In the genomic region with DNA sequence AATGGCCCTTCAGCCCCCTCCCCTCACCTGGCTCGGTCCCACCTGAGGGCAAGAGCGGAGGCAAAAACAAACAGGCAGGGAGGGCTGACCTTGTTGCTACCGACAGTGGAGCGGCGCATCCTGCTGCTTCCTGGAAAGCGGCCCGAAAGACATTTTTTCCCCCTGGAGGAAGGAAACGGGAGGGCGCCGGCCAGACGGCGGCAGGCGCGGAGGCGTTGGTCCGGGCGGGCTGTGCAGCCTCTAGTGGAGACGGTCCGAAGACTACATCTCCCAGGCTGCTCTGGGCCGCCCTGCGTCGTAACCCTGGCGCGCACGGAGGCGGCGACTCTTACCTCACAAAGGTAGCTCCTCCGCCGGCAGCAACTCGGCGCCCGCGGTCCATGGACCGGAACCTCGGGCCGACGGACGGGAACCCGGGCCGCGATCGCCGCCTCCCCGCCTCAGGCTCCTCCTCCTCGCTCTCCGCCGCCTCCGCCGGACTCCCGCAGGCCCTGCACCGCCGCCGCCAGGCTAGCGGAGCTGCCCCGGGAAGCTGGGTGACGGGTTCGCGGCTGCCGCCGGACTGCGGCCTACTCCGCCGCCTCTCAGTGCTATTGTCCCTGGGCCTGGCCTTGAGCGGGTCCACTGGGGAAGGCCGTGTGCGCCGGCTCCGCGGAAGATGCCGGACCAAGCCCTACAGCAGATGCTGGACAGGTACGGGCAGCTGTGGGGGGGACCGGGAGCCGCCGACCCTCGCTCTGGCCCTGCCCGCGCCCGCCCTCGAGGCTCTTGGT, we compare ENCODE assay signal across 8 cellular contexts. TPM values are rescaled to one million over a fixed set of nuclear protein-coding genes. Genes with fewer than 3 reads are reported as not detected.
A peak's percentile ranks its signal among the peaks of the same experiment; 100 is the strongest.
DNase-seq lines count a peak whose midpoint lies in the region; FAIRE-seq and TF ChIP-seq lines count a peak whose summit lies in the region.

TSS of gene CPEB3 (minus strand) at position 242 of the 773 bp plus-strand sequence. CDS start 50,728 bp downstream, outside the sequence.
A gene with protein sequence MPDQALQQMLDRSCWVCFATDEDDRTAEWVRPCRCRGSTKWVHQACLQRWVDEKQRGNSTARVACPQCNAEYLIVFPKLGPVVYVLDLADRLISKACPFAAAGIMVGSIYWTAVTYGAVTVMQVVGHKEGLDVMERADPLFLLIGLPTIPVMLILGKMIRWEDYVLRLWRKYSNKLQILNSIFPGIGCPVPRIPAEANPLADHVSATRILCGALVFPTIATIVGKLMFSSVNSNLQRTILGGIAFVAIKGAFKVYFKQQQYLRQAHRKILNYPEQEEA (plus strand): TSS at position 331 of the 773 bp plus-strand sequence. CDS start 328 bp downstream, at position 659.

- H3K4ac ChIP-seq in H1 (replicated peaks; ENCODE audit: insufficient read length, low read depth, low read length) = peak within 1 kb of the TSS; percentile 59
- peak within 1 kb of the TSS; percentile 73 for H3K4ac ChIP-seq in mesendoderm (ENCODE audit: low read depth, low read length)

- H4K8ac ChIP-seq in H1 (ENCODE audit: extremely low read depth, insufficient read depth, low read length) = peak within 1 kb of the TSS; percentile 81; the same call in 1 of the 2 replicates
- no peak within 1 kb of the TSS for H4K8ac ChIP-seq in mesendoderm (ENCODE audit: low read depth, low read length)

- H3K23me2 ChIP-seq in H1 (ENCODE audit: low read depth, low read length) = peaks cover 5% of the 10 kb centered on the region; the same call in 1 of the 2 replicates

- H3K56ac ChIP-seq in H1 (replicated peaks; ENCODE audit: insufficient read length, low read depth, low read length) (peak within 1 kb of the TSS; percentile 25), mesendoderm (ENCODE audit: low read length) (peak within 1 kb of the TSS; percentile 96)

- H4K5ac ChIP-seq in H1 (ENCODE audit: insufficient read length, low read depth, low read length) (peak within 1 kb of the TSS; percentile 58), mesendoderm (ENCODE audit: low read length) (no peak within 1 kb of the TSS)

- H3K4me1 ChIP-seq in H1 (replicated peaks in 1 of 4; ENCODE audit: control insufficient read depth in 3 of 4, insufficient read depth in 4 of 4, low read length in 3 of 4) (no peaks in the 10 kb centered on the region; a peak in 2 of 7 replicates), mesendoderm (ENCODE audit: control insufficient read depth, low read depth, low read length) (no peaks in the 10 kb centered on the region)

- H2BK5ac ChIP-seq in H1 (ENCODE audit: low read depth, low read length) (peak within 1 kb of the TSS; percentile 69; the same call in 1 of the 2 replicates), mesendoderm (ENCODE audit: low read length) (peak within 1 kb of the TSS; percentile 63)

- no peak within 1 kb of the TSS for H2BK20ac ChIP-seq in H1 (ENCODE audit: low read length)

- TF ChIP-seq RAD21 in H1 (IDR thresholded peaks at IDR 0.05 in 1 of 2, conservative IDR thresholded peaks at IDR 0.05 in 1 of 2; ENCODE audit: low read depth in 2 of 2, low read length in 2 of 2) = peak; percentile 60 to 62

- TF ChIP-seq POLR2A in H1 (IDR thresholded peaks at IDR 0.05; ENCODE audit: control extremely low read depth in 1 of 2, low read depth in 2 of 2, low read length in 2 of 2) = peak in 1 of 2 experiments; percentile 77; a peak in 2 of 3 replicates

- H3K79me2 ChIP-seq in H1 (ENCODE audit: control insufficient read depth in 1 of 2, insufficient read depth in 2 of 2, low read length in 2 of 2) (peaks cover 7 to 50% of the 10 kb centered on the region in 2 experiments; a peak in 3 of 4 replicates), mesendoderm (ENCODE audit: control insufficient read depth, insufficient read depth, low read length) (peaks cover 36% of the 10 kb centered on the region)

- H3K27me3 ChIP-seq in H1 (replicated peaks in 1 of 4; ENCODE audit: control insufficient read depth in 3 of 4, extremely low read depth in 1 of 4, insufficient read depth in 3 of 4, low read length in 3 of 4) (no peaks in the 10 kb centered on the region), mesendoderm (ENCODE audit: insufficient read depth, low read length, poor library complexity) (no peaks in the 10 kb centered on the region)

- TF ChIP-seq EP300 in H1 (IDR thresholded peaks at IDR 0.05; ENCODE audit: borderline replicate concordance in 1 of 2, low read depth in 2 of 2, low read length in 2 of 2) = no peak

- H3K79me1 ChIP-seq in H1 (ENCODE audit: low read depth, low read length) (no peaks in the 10 kb centered on the region; the same call in none of the 2 replicates), mesendoderm (ENCODE audit: low read length) (peaks cover 6% of the 10 kb centered on the region)

- H3K23ac ChIP-seq in H1 (ENCODE audit: insufficient read length) (no peak within 1 kb of the TSS), mesendoderm (ENCODE audit: low read length) (peak within 1 kb of the TSS; percentile 98)

- H3K9me3 ChIP-seq in H1 (ENCODE audit: insufficient read depth in 2 of 2, low read depth in 1 of 2, low read length in 1 of 2) = no peaks in the 10 kb centered on the region

- DNase-seq in COR-L47 (lab: John Stamatoyannopoulos, UW) (peak; percentile 87), GM20000 (ENCODE audit: low spot score) (peak; percentile 95), HT-29 (ENCODE audit: low spot score) (peak; percentile 96), H1 (ENCODE audit: low read depth in 1 of 2, low spot score in 2 of 2) (peak; percentile 93 to 94), mesendoderm (peak; percentile 99)
- peak; percentile 90 for DNase-seq in NK-92 treated with Interleukin-12 subunit alpha and Interleukin-12 subunit beta, amount 100 ng/mL, for 24 hours (lab: John Stamatoyannopoulos, UW)
- DNase-seq in activated CD8-positive, alpha-beta memory T cell treated with anti-CD3 and anti-CD28 coated beads for 48 hours (ENCODE audit: low read depth in 2 of 3, low spot score in 2 of 3) = peak; percentile 72 to 86 (median 78)
- DNase-seq in stimulated activated CD8-positive, alpha-beta memory T cell treated with anti-CD3 and anti-CD28 coated beads, Interleukin-15, amount 100 ng/mL, for 1 hour (ENCODE audit: low read depth) = peak; percentile 73

- CTCF ChIA-PET in H1 (lab: Charles Lee; ENCODE audit: partially characterized antibody) = interaction anchor here (0.6 to 4.9 kb wide), 23 partner anchors 8 to 498 kb away, joined by 3 to 52 read pairs (median 5); no protein-coding TSS in a partner anchor

- 1% methylated on average over 48 of the region's 79 CpGs; no CpG with 5 or more reads in 1 of the 2 experiments for WGBS in H1 (ENCODE audit: extremely low coverage in 1 of 2, insufficient coverage in 1 of 2, insufficient read length in 1 of 2, insufficient replicate concordance in 2 of 2, low coverage in 1 of 2, low lambda C conversion rate in 2 of 2, missing lambda C conversion rate in 1 of 2), 2 experiments
- no CpG with 5 or more reads among the region's 79 CpGs for WGBS in mesendoderm (ENCODE audit: extremely low coverage, insufficient coverage, low lambda C conversion rate)

- H2AK5ac ChIP-seq in H1 (ENCODE audit: low read depth, low read length) (no peak within 1 kb of the TSS), mesendoderm (ENCODE audit: low read length) (no peak within 1 kb of the TSS)

- TF ChIP-seq CTCF in GM20000 (IDR thresholded peaks at IDR 0.05; ENCODE audit: extremely low read depth, missing control alignments) (no peak), H1 (IDR thresholded peaks at IDR 0.05; ENCODE audit: control extremely low read depth in 1 of 3, insufficient read depth in 1 of 3, low read depth in 1 of 3, low read length in 3 of 3) (peak; percentile 52 to 77 (median 72))

- no peak within 1 kb of the TSS for H4K91ac ChIP-seq in H1 (replicated peaks; ENCODE audit: insufficient read length, low read length)

- peak within 1 kb of the TSS; percentile 56 for H3K27ac ChIP-seq in H1 (ENCODE audit: low read depth, low read length)
- H3K27ac ChIP-seq in mesendoderm (ENCODE audit: low read depth, low read length) = peak within 1 kb of the TSS; percentile 79

- peak within 1 kb of the TSS; percentile 72 to 99 (median 87) for H3K4me3 ChIP-seq in H1 (ENCODE audit: extremely low read depth in 1 of 4, insufficient read depth in 2 of 4, low read depth in 3 of 4, low read length in 4 of 4)
- H3K4me3 ChIP-seq in mesendoderm (ENCODE audit: low read length) = peak within 1 kb of the TSS; percentile 96

- no peak for FAIRE-seq in H1 (lab: Jason Lieb, UNC)

- H3K4me2 ChIP-seq in H1 (ENCODE audit: insufficient read depth in 1 of 2, low read depth in 2 of 2, low read length in 2 of 2) (peak within 1 kb of the TSS; percentile 93 to 96), mesendoderm (ENCODE audit: low read length) (peak within 1 kb of the TSS; percentile 96)

- H4K20me1 ChIP-seq in H1 (replicated peaks in 1 of 2; ENCODE audit: control insufficient read depth in 1 of 2, insufficient read depth in 2 of 2, low read length in 2 of 2) = no peaks in the 10 kb centered on the region

- POLR2A ChIA-PET in H1 (lab: Charles Lee; ENCODE audit: partially characterized antibody) = interaction anchor here (1.0 to 1.9 kb wide), 5 partner anchors 8 to 204 kb away, joined by 3 to 7 read pairs (median 5); no protein-coding TSS in a partner anchor

- H3K9ac ChIP-seq in H1 (replicated peaks in 1 of 4; ENCODE audit: extremely low read depth in 1 of 4, low read depth in 3 of 4, low read length in 3 of 4) = peak within 1 kb of the TSS; percentile 50 to 98 (median 86)
- H3K9ac ChIP-seq in mesendoderm (ENCODE audit: low read length) = peak within 1 kb of the TSS; percentile 94

- H3K14ac ChIP-seq in H1 (ENCODE audit: insufficient read length) = no peak within 1 kb of the TSS

- peak within 1 kb of the TSS; percentile 91 for H2AFZ ChIP-seq in H1 (ENCODE audit: low read length)

- H2BK12ac ChIP-seq in H1 (ENCODE audit: low read depth, low read length) = no peak within 1 kb of the TSS

- no peak within 1 kb of the TSS for H2BK15ac ChIP-seq in H1 (ENCODE audit: low read length)
- H2BK15ac ChIP-seq in mesendoderm (replicated peaks; ENCODE audit: low read depth) = no peak within 1 kb of the TSS

- H2BK120ac ChIP-seq in H1 (replicated peaks; ENCODE audit: low read depth, low read length) = no peak within 1 kb of the TSS
- H2BK120ac ChIP-seq in mesendoderm (ENCODE audit: low read depth, low read length) = peak within 1 kb of the TSS; percentile 63

- H3K36me3 ChIP-seq in H1 (ENCODE audit: control insufficient read depth in 2 of 4, insufficient read depth in 4 of 4, low read length in 3 of 4) (peaks cover 2 to 8% (median 6%) of the 10 kb centered on the region in 4 experiments; a peak in 6 of 8 replicates), mesendoderm (ENCODE audit: control insufficient read depth, insufficient read depth, low read length) (no peaks in the 10 kb centered on the region)

- peak within 1 kb of the TSS; percentile 65 for H3K18ac ChIP-seq in H1 (ENCODE audit: extremely low read depth, low read length)
- peak within 1 kb of the TSS; percentile 71 for H3K18ac ChIP-seq in mesendoderm (ENCODE audit: low read length)

RNA-seq across cellular contexts. Expression of gene CPEB3, which starts in this region (rescaled TPM):
- 0.65 and 0.74 TPM in 2 replicates for total RNA-seq in HT-29 (2014; rRNA removed; shearing (Covaris generic))
- total RNA-seq in H1 (2021; fragmentation: NEBNext Ultra II Directional; extraction: Animal tissue kit (Norgen Biotek cat#: 25700)) = 1.7 and 1.9 TPM in 2 replicates
- polyA plus RNA-seq in H1 (2011; rRNA removed) = 0.39 and 0.53 TPM in 2 replicates
- polyA plus RNA-seq in H1 (2011; cell fraction: cytosol; rRNA removed) = 0.50 TPM
- 0.93 TPM for polyA plus RNA-seq in H1 (2011; cell fraction: nucleus; rRNA removed)
- polyA plus RNA-seq in H1 (2012, experiment 1 of 2) = 0.58 to 0.74 TPM (median 0.66 TPM) in 4 replicates
- polyA plus RNA-seq in H1 (2012, experiment 2 of 2) = 0.09 TPM
- polyA plus RNA-seq in H1 (2013, experiment 1 of 2) = 0.61 TPM
- 0.57 TPM for polyA plus RNA-seq in H1 (2013, experiment 2 of 2)
- 1.2 and 1.6 TPM in 2 replicates for polyA minus RNA-seq in H1 (2011; rRNA and poly(A)+ RNA removed)
- 1.6 TPM for polyA minus RNA-seq in H1 (2011; cell fraction: cytosol; rRNA and poly(A)+ RNA removed)
- polyA minus RNA-seq in H1 (2011; cell fraction: nucleus; rRNA and poly(A)+ RNA removed) = 3.3 TPM
- polyA plus RNA-seq in mesendoderm (2013, experiment 1 of 2) = 0.49 TPM
- polyA plus RNA-seq in mesendoderm (2013, experiment 2 of 2) = 0.49 TPM

RNA-seq across cellular contexts. Expression of the second gene that starts in this region (rescaled TPM):
- total RNA-seq in HT-29 (2014; rRNA removed; shearing (Covaris generic)) = 1.9 and 2.7 TPM in 2 replicates
- total RNA-seq in H1 (2021; fragmentation: NEBNext Ultra II Directional; extraction: Animal tissue kit (Norgen Biotek cat#: 25700)) = 23.7 and 26.8 TPM in 2 replicates
- polyA plus RNA-seq in H1 (2011; rRNA removed) = 5.8 and 8.7 TPM in 2 replicates
- polyA plus RNA-seq in H1 (2011; cell fraction: cytosol; rRNA removed) = 12.0 TPM
- polyA plus RNA-seq in H1 (2011; cell fraction: nucleus; rRNA removed) = 2.8 TPM
- polyA plus RNA-seq in H1 (2012, experiment 1 of 2) = 16.2 to 24.5 TPM (median 19.6 TPM) in 4 replicates
- 2.3 TPM for polyA plus RNA-seq in H1 (2012, experiment 2 of 2)
- 9.6 TPM for polyA plus RNA-seq in H1 (2013, experiment 1 of 2)
- polyA plus RNA-seq in H1 (2013, experiment 2 of 2) = 10.9 TPM
- polyA minus RNA-seq in H1 (2011; rRNA and poly(A)+ RNA removed) = 14.9 and 16.3 TPM in 2 replicates
- 7.0 TPM for polyA minus RNA-seq in H1 (2011; cell fraction: cytosol; rRNA and poly(A)+ RNA removed)
- 18.4 TPM for polyA minus RNA-seq in H1 (2011; cell fraction: nucleus; rRNA and poly(A)+ RNA removed)
- 12.0 TPM for polyA plus RNA-seq in mesendoderm (2013, experiment 1 of 2)
- polyA plus RNA-seq in mesendoderm (2013, experiment 2 of 2) = 11.7 TPM

Comparison
In these comparisons a context has a peak if more than half of its experiments do, and no peak if none do; other contexts are left out.
1. Peak in every context shown above with its lines: DNase-seq, H3K4me3 ChIP-seq and H3K27ac ChIP-seq.